Comparison of ENCODE assay signal across 24 cellular contexts in genomic region chr9:94718936-94719335, GRCh38. TPM values are rescaled to one million over a fixed set of nuclear protein-coding genes. Genes with fewer than 3 reads are reported as not detected.
DNase-seq lines count a peak whose midpoint lies in the region; ATAC-seq and TF ChIP-seq lines count a peak whose summit lies in the region.
"Had no signal": no experiment of that assay in that cellular context is flagged by ENCODE, and none has a peak within 500 bp of the region (broad histone marks: within the 10 kb centered on the region; RNA-seq: fewer than 3 reads in every experiment).

No MANE protein-coding gene starts in this region.

- H2AK5ac ChIP-seq in neuronal stem cell (ENCODE audit: low read depth, low read length) = no peak overlapping the region

- no peak overlapping the region for H2BK5ac ChIP-seq in neuronal stem cell (ENCODE audit: low read length)

- no peaks in the 10 kb centered on the region for H3K27me3 ChIP-seq in PC-9 (ENCODE audit: insufficient read depth, low read depth)
- peaks cover 0 to 2% (median 0%) of the 10 kb centered on the region in 3 experiments for H3K27me3 ChIP-seq in neuronal stem cell (ENCODE audit: control insufficient read depth in 3 of 3, insufficient read depth in 3 of 3, low read depth in 1 of 3, low read length in 3 of 3)
- H3K27me3 ChIP-seq: BLaER1 treated with 17β-estradiol and CSF1 and Interleukin-3, amounts not matched to agents 10 nM and 100 nM had no signal

- H4K91ac ChIP-seq in neuronal stem cell (ENCODE audit: low read depth, low read length, poor library complexity) = no peak overlapping the region

- POLR2A ChIA-PET in PC-9 (lab: Charles Lee; ENCODE audit: unreplicated experiment) = no interaction called here

- no peak overlapping the region for H3K4me3 Mint-ChIP-seq in endothelial cell (ENCODE audit: unreplicated experiment)
- H3K4me3 Mint-ChIP-seq in activated naive CD8-positive, alpha-beta T cell treated with anti-CD3 and anti-CD28 coated beads, Interleukin-2, amount 50 U/mL, for 24 hours = no peak overlapping the region
- H3K4me3 Mint-ChIP-seq: CD4-positive, alpha-beta memory T cell had no signal

- CTCF ChIA-PET in PC-9 (lab: Charles Lee) = no interaction called here

- no peaks in the 10 kb centered on the region for H3K9me3 Mint-ChIP-seq in endothelial cell (ENCODE audit: unreplicated experiment)
- no peaks in the 10 kb centered on the region for H3K9me3 Mint-ChIP-seq in activated naive CD8-positive, alpha-beta T cell treated with anti-CD3 and anti-CD28 coated beads, Interleukin-2, amount 50 U/mL, for 24 hours

- no peaks in the 10 kb centered on the region for H3K36me3 ChIP-seq in PC-9 (ENCODE audit: low read depth)
- no peaks in the 10 kb centered on the region for H3K36me3 ChIP-seq in neuronal stem cell (replicated peaks in 1 of 2; ENCODE audit: control insufficient read depth in 2 of 2, insufficient read depth in 2 of 2, low read length in 2 of 2)
- H3K36me3 ChIP-seq: BLaER1 treated with 17β-estradiol and CSF1 and Interleukin-3, amounts not matched to agents 10 nM and 100 nM had no signal

- H3K9ac ChIP-seq in neuronal stem cell (ENCODE audit: low read depth, low read length, poor library complexity) = no peak overlapping the region
- H3K9ac ChIP-seq: BLaER1 treated with 17β-estradiol and CSF1 and Interleukin-3, amounts not matched to agents 10 nM and 100 nM; GM23248 had no signal

- no peak overlapping the region for H3K14ac ChIP-seq in neuronal stem cell (ENCODE audit: low read length)

- peak; percentile 9 for DNase-seq in DMS53 treated with DMSO at 0.1 percent for 48 hours (lab: John Stamatoyannopoulos, UW; ENCODE audit: unreplicated experiment)
- no peak for DNase-seq in PC-9
- DNase-seq in endothelial cell (ENCODE audit: low spot score) = no peak
- no peak for DNase-seq in neuronal stem cell (ENCODE audit: low spot score)
- DNase-seq in activated CD4-positive, CD25-positive, alpha-beta regulatory T cell treated with anti-CD3 and anti-CD28 coated beads, Interleukin-2, amount 50 U/mL, for 72 hours = no peak
- no peak for DNase-seq in activated naive CD8-positive, alpha-beta T cell treated with anti-CD3 and anti-CD28 coated beads, Interleukin-2, amount 50 U/mL, for 24 hours
- no peak for DNase-seq in stimulated activated CD4-positive, alpha-beta T cell treated with anti-CD3 and anti-CD28 coated beads, Interleukin-2, amount 100 ng/mL, for 24 hours
- DNase-seq: 8988T; Caco-2; CD4-positive, alpha-beta memory T cell; GDM1; GM23248; IMR-90; NCI-H1694; NCI-H2081; NCI-H2171; NCI-H345; NCI-H524; NCI-H774; NK-92 treated with Interleukin-12 subunit alpha and Interleukin-12 subunit beta, amount 100 ng/mL, for 24 hours had no signal

- H2BK120ac ChIP-seq in neuronal stem cell (ENCODE audit: low read depth, low read length) = no peak overlapping the region

- no peaks in the 10 kb centered on the region for H3K79me2 ChIP-seq in PC-9 (ENCODE audit: low read depth)

- H3K27ac Mint-ChIP-seq in endothelial cell (ENCODE audit: unreplicated experiment) = peak overlapping the region; percentile 54
- H3K27ac Mint-ChIP-seq in activated naive CD8-positive, alpha-beta T cell treated with anti-CD3 and anti-CD28 coated beads, Interleukin-2, amount 50 U/mL, for 24 hours = no peak overlapping the region
- H3K27ac Mint-ChIP-seq: CD4-positive, alpha-beta memory T cell had no signal

- H4K8ac ChIP-seq in neuronal stem cell (ENCODE audit: low read depth, low read length) = no peak overlapping the region

- H3K4me2 ChIP-seq in PC-9 (no peak overlapping the region), neuronal stem cell (ENCODE audit: insufficient read depth, low read length, poor library complexity, severe bottlenecking) (no peak overlapping the region)
- H3K4me2 ChIP-seq: BLaER1 treated with 17β-estradiol and CSF1 and Interleukin-3, amounts not matched to agents 10 nM and 100 nM had no signal

- H3K23ac ChIP-seq in neuronal stem cell (ENCODE audit: low read depth, low read length, poor library complexity) = no peak overlapping the region

- TF ChIP-seq CTCF in PC-9 (conservative IDR thresholded peaks at IDR 0.05) (no peak), endothelial cell (IDR thresholded peaks at IDR 0.05; ENCODE audit: unreplicated experiment) (no peak)

- no peak overlapping the region for H3K4ac ChIP-seq in neuronal stem cell (ENCODE audit: low read length)

- H4K20me1 ChIP-seq in PC-9 (ENCODE audit: insufficient read depth) = no peaks in the 10 kb centered on the region
- H4K20me1 ChIP-seq: BLaER1 treated with 17β-estradiol and CSF1 and Interleukin-3, amounts not matched to agents 10 nM and 100 nM had no signal

- H2BK12ac ChIP-seq in neuronal stem cell (ENCODE audit: low read length) = no peak overlapping the region

- no peak for ATAC-seq in activated naive CD8-positive, alpha-beta T cell treated with anti-CD3 and anti-CD28 coated beads, Interleukin-2, amount 50 U/mL, for 24 hours
- no peak for ATAC-seq in HG02884 (IDR thresholded peaks at IDR 0.05; ENCODE audit: unreplicated experiment)
- ATAC-seq: HCT116, Right ventricle myocardium inferior had no signal

- peaks cover 26% of the 10 kb centered on the region for H3F3A ChIP-seq in PC-9 (ENCODE audit: insufficient read depth, low read depth)

- H2AFZ ChIP-seq in PC-9 (0 out of 2 replicates have a peak overlapping the region, but pooled peaks have one; percentile 16), neuronal stem cell (ENCODE audit: low read length) (peak overlapping the region; percentile 5)
- H2AFZ ChIP-seq: GM23248 had no signal

- H3K4me1 ChIP-seq in PC-9 (replicated peaks; ENCODE audit: insufficient read depth) (peaks cover 41% of the 10 kb centered on the region), neuronal stem cell (ENCODE audit: control insufficient read depth in 2 of 2, insufficient read depth in 1 of 2, low read depth in 1 of 2, low read length in 2 of 2) (no peaks in the 10 kb centered on the region)
- H3K4me1 ChIP-seq: Caco-2 had no signal

- no peaks in the 10 kb centered on the region for H3K79me1 ChIP-seq in neuronal stem cell (ENCODE audit: low read depth, low read length)

- no peak overlapping the region for H3K18ac ChIP-seq in neuronal stem cell (ENCODE audit: low read length)

- peaks cover 3% of the 10 kb centered on the region for H3K36me3 Mint-ChIP-seq in endothelial cell (ENCODE audit: low read depth, unreplicated experiment)
- no peaks in the 10 kb centered on the region for H3K36me3 Mint-ChIP-seq in activated naive CD8-positive, alpha-beta T cell treated with anti-CD3 and anti-CD28 coated beads, Interleukin-2, amount 50 U/mL, for 24 hours (ENCODE audit: low read depth)
- H3K36me3 Mint-ChIP-seq: CD4-positive, alpha-beta memory T cell had no signal

- H2BK15ac ChIP-seq in neuronal stem cell (ENCODE audit: low read length) = no peak overlapping the region

- H3K9me2 ChIP-seq in PC-9 (ENCODE audit: insufficient read depth) = no peaks in the 10 kb centered on the region

- intact Hi-C loops in PC-9 (cut with micrococcal nuclease; ENCODE audit: unreplicated experiment) = no loop called here

- H3K9me3 ChIP-seq in PC-9 (ENCODE audit: insufficient read depth, low read depth) (peaks cover 6% of the 10 kb centered on the region; the same call in 1 of the 2 replicates), neuronal stem cell (replicated peaks in 1 of 2; ENCODE audit: control insufficient read depth in 2 of 2, insufficient read depth in 1 of 2, low read depth in 1 of 2, low read length in 2 of 2) (peaks cover 0 to 6% of the 10 kb centered on the region in 2 donors)
- H3K9me3 ChIP-seq: Caco-2 had no signal

- no peak overlapping the region for H3K4me3 ChIP-seq in PC-9
- H3K4me3 ChIP-seq in neuronal stem cell (ENCODE audit: low read length in 2 of 2) = no peak overlapping the region
- H3K4me3 ChIP-seq: BLaER1 treated with 17β-estradiol and CSF1 and Interleukin-3, amounts not matched to agents 10 nM and 100 nM; GM23248 had no signal

- H3K27ac ChIP-seq in PC-9 (peak overlapping the region; percentile 68), neuronal stem cell (replicated peaks; ENCODE audit: low read length) (no peak overlapping the region)
- H3K27ac ChIP-seq: BLaER1 treated with 17β-estradiol and CSF1 and Interleukin-3, amounts not matched to agents 10 nM and 100 nM; GM23248 had no signal

- H3K4me1 Mint-ChIP-seq in endothelial cell (ENCODE audit: unreplicated experiment) = peaks cover 18% of the 10 kb centered on the region
- H3K4me1 Mint-ChIP-seq in activated naive CD8-positive, alpha-beta T cell treated with anti-CD3 and anti-CD28 coated beads, Interleukin-2, amount 50 U/mL, for 24 hours = no peaks in the 10 kb centered on the region
- H3K4me1 Mint-ChIP-seq: CD4-positive, alpha-beta memory T cell had no signal

- H3K27me3 Mint-ChIP-seq in endothelial cell (ENCODE audit: unreplicated experiment) = no peaks in the 10 kb centered on the region
- H3K27me3 Mint-ChIP-seq in activated naive CD8-positive, alpha-beta T cell treated with anti-CD3 and anti-CD28 coated beads, Interleukin-2, amount 50 U/mL, for 24 hours = peaks cover 7% of the 10 kb centered on the region

- no CpG with 5 or more reads among the region's 1 CpG for WGBS in neuronal stem cell (ENCODE audit: extremely low coverage in 2 of 2, insufficient read length in 2 of 2, insufficient replicate concordance in 1 of 2), 2 donors

- no TSS peak for BruUV-seq in PC-9 (replicated peaks; lab: Mats Ljungman, UMichigan)

RNA-seq across cellular contexts. Expression of gene AOPEP, which starts 7.6 kb away (rescaled TPM):
- total RNA-seq in PC-9 (2021) = 90.0 and 135 TPM in 2 replicates
- 22.1 TPM for total RNA-seq in endothelial cell (ENCODE audit: unreplicated experiment)
- 1.7 TPM for polyA plus RNA-seq in neuronal stem cell (2013, experiment 1 of 2)
- polyA plus RNA-seq in neuronal stem cell (2013, experiment 2 of 2) = 1.9 TPM
